In the genomic region with DNA sequence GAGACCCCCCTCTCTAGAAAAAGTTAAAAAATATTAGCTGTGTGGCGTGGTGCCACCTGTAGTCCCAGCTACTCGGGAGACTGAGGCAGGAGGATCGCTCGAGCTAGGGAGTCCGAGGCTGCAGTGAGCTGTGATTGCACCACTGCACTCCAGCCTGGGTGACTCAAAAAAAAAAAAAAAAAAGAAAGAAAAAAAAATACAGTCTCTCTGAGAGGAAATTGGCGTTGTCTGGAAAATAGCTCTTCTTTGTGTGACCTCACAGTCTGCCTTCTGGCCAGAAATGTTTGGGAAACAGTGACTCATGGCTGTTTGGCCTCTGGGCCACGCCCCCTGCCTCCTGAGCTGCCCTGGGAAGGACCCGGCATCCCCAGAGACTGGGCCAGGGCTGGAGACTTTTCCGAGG, we compare ENCODE assay signal across 8 cellular contexts. TPM values are rescaled to one million over a fixed set of nuclear protein-coding genes. Genes with fewer than 3 reads are reported as not detected.
A peak's percentile ranks its signal among the peaks of the same experiment; 100 is the strongest.
DNase-seq lines count a peak whose midpoint lies in the region; ATAC-seq and TF ChIP-seq lines count a peak whose summit lies in the region.

No MANE protein-coding gene starts in this region.

- H3K9ac ChIP-seq in HUES6 (ENCODE audit: low read length): peak overlapping the region; percentile 22

- H3K4me3 ChIP-seq in HUES6 (ENCODE audit: low read depth, low read length) (no peak overlapping the region), heart right ventricle (peak overlapping the region in 7 of 10 donors; percentile 9 to 30 (median 22))

- peak; percentile 95 for DNase-seq in ACHN
- DNase-seq in activated naive CD8-positive, alpha-beta T cell treated with anti-CD3 and anti-CD28 coated beads, Interleukin-2, amount 50 U/mL, for 24 hours: no peak
- DNase-seq in heart right ventricle: peak; percentile 91 to 96
- peak; percentile 97 for DNase-seq in renal cortical epithelial cell (ENCODE audit: low read depth)
- DNase-seq in cortex of kidney (lab: John Stamatoyannopoulos, UW): no peak

- peaks cover 3% of the 10 kb centered on the region for H3K4me1 Mint-ChIP-seq in activated naive CD8-positive, alpha-beta T cell treated with anti-CD3 and anti-CD28 coated beads, Interleukin-2, amount 50 U/mL, for 24 hours

- H3K27me3 ChIP-seq in HUES6 (ENCODE audit: control insufficient read depth, insufficient read depth, low read length) (no peaks in the 10 kb centered on the region), heart right ventricle (no peaks in the 10 kb centered on the region)

- TF ChIP-seq CTCF in heart right ventricle (IDR thresholded peaks at IDR 0.05): no peak

- WGBS in heart right ventricle, 2 donors: 37 to 49% methylated on average over 9 of the region's 9 CpGs

- no peak overlapping the region for H3K4me3 Mint-ChIP-seq in activated naive CD8-positive, alpha-beta T cell treated with anti-CD3 and anti-CD28 coated beads, Interleukin-2, amount 50 U/mL, for 24 hours

- no peaks in the 10 kb centered on the region for H3K27me3 Mint-ChIP-seq in activated naive CD8-positive, alpha-beta T cell treated with anti-CD3 and anti-CD28 coated beads, Interleukin-2, amount 50 U/mL, for 24 hours

- in situ Hi-C loops in ACHN (cut with HindIII; ENCODE audit: low pct_ligation_motif_present, low pct_unique_long_range_greater_than_20kb, low sequenced_read_pairs): no loop called here

- no peak overlapping the region for H3K27ac Mint-ChIP-seq in activated naive CD8-positive, alpha-beta T cell treated with anti-CD3 and anti-CD28 coated beads, Interleukin-2, amount 50 U/mL, for 24 hours

- ATAC-seq in activated naive CD8-positive, alpha-beta T cell treated with anti-CD3 and anti-CD28 coated beads, Interleukin-2, amount 50 U/mL, for 24 hours: peak; percentile 49
- ATAC-seq in heart right ventricle (peak; percentile 94 to 99 (median 98)), HG03469 (IDR thresholded peaks at IDR 0.05; ENCODE audit: unreplicated experiment) (no peak), GM18502 (IDR thresholded peaks at IDR 0.05; ENCODE audit: poor library complexity, unreplicated experiment) (no peak)

- no peaks in the 10 kb centered on the region for H3K9me3 Mint-ChIP-seq in activated naive CD8-positive, alpha-beta T cell treated with anti-CD3 and anti-CD28 coated beads, Interleukin-2, amount 50 U/mL, for 24 hours

- H3K36me3 ChIP-seq in HUES6 (ENCODE audit: control insufficient read depth, insufficient read depth, low read length): peaks cover 3% of the 10 kb centered on the region; the same call in 1 of the 2 replicates
- peaks cover 0 to 64% (median 7%) of the 10 kb centered on the region in 9 donors for H3K36me3 ChIP-seq in heart right ventricle

- peak overlapping the region; percentile 63; the same call in 1 of the 2 replicates for H3K27ac ChIP-seq in HUES6 (ENCODE audit: low read depth, low read length)
- peak overlapping the region; percentile 81 to 97 (median 89) for H3K27ac ChIP-seq in heart right ventricle

- H3K9me3 ChIP-seq in HUES6 (ENCODE audit: control insufficient read depth, insufficient read depth, low read depth, low read length): no peaks in the 10 kb centered on the region
- no peaks in the 10 kb centered on the region for H3K9me3 ChIP-seq in heart right ventricle

- H3K36me3 Mint-ChIP-seq in activated naive CD8-positive, alpha-beta T cell treated with anti-CD3 and anti-CD28 coated beads, Interleukin-2, amount 50 U/mL, for 24 hours (ENCODE audit: low read depth): peaks cover 3% of the 10 kb centered on the region

- H3K4me1 ChIP-seq in HUES6 (ENCODE audit: control insufficient read depth, insufficient read depth, low read length) (peaks cover 10% of the 10 kb centered on the region), heart right ventricle (peaks cover 11 to 30% (median 20%) of the 10 kb centered on the region in 9 donors)

- intact Hi-C loops in heart right ventricle (cut with DNase I): loop anchor here in 1 of 10 donors (1.0 kb wide), 1 partner anchor 31 kb away; no protein-coding TSS in a partner anchor

RNA-seq across cellular contexts. Expression of a gene that starts 10.7 kb away (rescaled TPM):
- total RNA-seq in heart right ventricle (100 to 1,000 TPM in 1 of 10 donors, 10 to 100 TPM in 9; 70.4 to 104 (median 90.8) TPM), renal cortical epithelial cell (74.8 and 186 TPM in 2 replicates)
- 10 to 100 TPM; 49.2 to 67.5 TPM for polyA plus RNA-seq in heart right ventricle

RNA-seq across cellular contexts. Expression of a gene that starts 21.0 kb away (rescaled TPM):
- total RNA-seq in heart right ventricle: 100 to 1,000 TPM in 2 of 10 donors, 10 to 100 TPM in 8; 87.4 to 127 (median 93.9) TPM
- 100 to 1,000 TPM in 1 of 2 donors, 10 to 100 TPM in 1; 48.5 to 123 TPM for polyA plus RNA-seq in heart right ventricle
- 35.8 and 98.8 TPM in 2 replicates for total RNA-seq in renal cortical epithelial cell

RNA-seq across cellular contexts. Expression of a gene that starts 33.7 kb away (rescaled TPM):
- total RNA-seq in heart right ventricle (100 to 1,000 TPM; 140 to 178 (median 159) TPM), renal cortical epithelial cell (29.3 and 151 TPM in 2 replicates)
- 100 to 1,000 TPM; 111 to 112 TPM for polyA plus RNA-seq in heart right ventricle

RNA-seq across cellular contexts. Expression of a gene that starts 59.9 kb away (rescaled TPM):
- total RNA-seq in heart right ventricle (100 to 1,000 TPM in 1 of 10 donors, 10 to 100 TPM in 1, 1 to 10 TPM in 8; 1.5 to 154 (median 4.5) TPM), renal cortical epithelial cell (17.2 and 34.9 TPM in 2 replicates)
- polyA plus RNA-seq in heart right ventricle: 10 to 100 TPM; 11.3 to 28.7 TPM

Comparison
In these comparisons a context has a peak if more than half of its experiments do, and no peak if none do; other contexts are left out.
1. DNase-seq: peak in ACHN (single experiment), heart right ventricle (2 of 2) and renal cortical epithelial cell (single experiment); none in activated naive CD8-positive, alpha-beta T cell treated with anti-CD3 and anti-CD28 coated beads, Interleukin-2, amount 50 U/mL, for 24 hours (single experiment) and cortex of kidney (single experiment).
2. ATAC-seq: peak in activated naive CD8-positive, alpha-beta T cell treated with anti-CD3 and anti-CD28 coated beads, Interleukin-2, amount 50 U/mL, for 24 hours (single experiment) and heart right ventricle (8 of 8); none in HG03469 (single experiment) and GM18502 (single experiment).